In the genomic region with DNA sequence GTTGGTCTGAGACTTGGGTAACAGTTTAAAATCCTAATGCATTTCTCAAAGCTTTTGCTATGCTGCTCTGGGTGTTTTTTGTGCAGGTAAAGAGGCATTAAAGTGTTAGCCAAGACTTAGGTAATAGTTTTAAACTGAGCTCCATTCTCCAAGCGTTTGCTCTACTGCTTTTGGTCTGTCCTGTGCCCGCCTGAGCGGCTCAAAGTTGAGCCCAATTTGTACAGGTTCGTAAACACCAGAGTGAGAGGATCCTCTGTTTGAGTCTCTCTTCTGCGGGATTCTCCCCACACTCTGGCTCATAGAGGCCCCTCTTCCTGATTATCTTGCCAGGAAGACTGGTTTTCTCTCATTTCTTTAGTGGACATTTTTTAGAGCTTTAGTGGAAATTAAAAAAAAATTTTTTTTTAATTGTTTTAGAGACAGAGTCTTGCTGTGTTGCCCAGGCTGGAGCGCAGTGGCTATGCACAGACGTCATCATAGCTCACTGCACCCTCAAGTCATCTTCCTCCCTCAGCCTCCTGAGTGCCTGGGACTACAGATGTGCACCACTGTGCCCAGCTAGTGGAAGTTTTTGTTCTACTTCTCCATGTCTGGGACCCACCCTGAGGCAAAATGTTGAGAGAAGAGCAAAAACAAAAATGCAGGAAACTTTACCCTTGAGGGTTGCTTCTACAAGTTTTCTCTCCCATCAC, we compare ENCODE assay signal across 28 cellular contexts.
"Had no signal": no experiment of that assay in that cellular context is flagged by ENCODE, and none has a peak within 500 bp of the region (broad histone marks: within the 10 kb centered on the region; RNA-seq: fewer than 3 reads in every experiment).

No MANE protein-coding gene starts in this region.

- H3K36me3 ChIP-seq: adrenal gland had no signal

- H3K27me3 ChIP-seq: adrenal gland, body of pancreas, dorsolateral prefrontal cortex had no signal

- H3K9me3 Mint-ChIP-seq: activated naive CD4-positive, alpha-beta T cell treated with anti-CD3 and anti-CD28 coated beads, Interleukin-2, amount 50 U/mL, for 24 hours; dendritic cell treated with granulocyte-macrophage colony-stimulating factor and Interleukin-4, amounts not matched to agents 40 ng/mL and 50 ng/mL, for 4 days had no signal

- H3K27ac ChIP-seq: adrenal gland, body of pancreas, coronary artery had no signal

- H3K27ac Mint-ChIP-seq: activated CD4-positive, alpha-beta memory T cell treated with anti-CD3 and anti-CD28 coated beads, Interleukin-2, amount 10 ng/mL, durations not matched to agents 7 days and 5 days; activated CD4-positive, alpha-beta T cell treated with anti-CD3 and anti-CD28 coated beads, Interleukin-2, amount 10 ng/mL, durations not matched to agents 7 days and 5 days; activated naive CD4-positive, alpha-beta T cell treated with anti-CD3 and anti-CD28 coated beads for 36 hours; activated naive CD4-positive, alpha-beta T cell treated with anti-CD3 and anti-CD28 coated beads, Interleukin-2, amount 50 U/mL, for 24 hours; activated naive CD8-positive, alpha-beta T cell treated with anti-CD3 and anti-CD28 coated beads for 36 hours; activated naive CD8-positive, alpha-beta T cell treated with anti-CD3 and anti-CD28 coated beads, Interleukin-2, amount 50 U/mL, for 24 hours; activated T-helper 1 cell treated with anti-CD3 and anti-CD28 coated beads, Interleukin-12 subunit alpha, Interleukin-12 subunit beta, Interleukin-2, Interleukin-4 antibody, amounts not matched to agents 30 ng/mL and 10 ng/mL and 1 ng/mL, durations not matched to agents 14 hours and 24 hours and 36 hours; activated T-helper 2 cell treated with anti-CD3 and anti-CD28 coated beads, Interferon-gamma antibody, Interleukin-2, Interleukin-4, amounts not matched to agents 10 μg/mL and 5 μg/mL and 100 μg/mL, durations not matched to agents 14 hours and 24 hours and 36 hours; dendritic cell treated with granulocyte-macrophage colony-stimulating factor and Interleukin-4, amounts not matched to agents 40 ng/mL and 50 ng/mL, for 4 days; endodermal cell had no signal

- ATAC-seq: activated naive CD8-positive, alpha-beta T cell treated with anti-CD3 and anti-CD28 coated beads, Interleukin-2, amount 50 U/mL, for 24 hours; activated T-cell treated with anti-CD3 and anti-CD28 coated beads, Interleukin-2, amount 50 U/mL, for 4 hours; body of pancreas; esophagus mucosa had no signal

- DNase-seq: activated CD4-positive, alpha-beta memory T cell treated with anti-CD3 and anti-CD28 coated beads, Interleukin-2, amount 10 ng/mL, durations not matched to agents 7 days and 5 days; activated CD4-positive, alpha-beta T cell treated with anti-CD3 and anti-CD28 coated beads for 1 hour; activated CD4-positive, alpha-beta T cell treated with anti-CD3 and anti-CD28 coated beads for 4 hours; activated CD4-positive, alpha-beta T cell treated with anti-CD3 and anti-CD28 coated beads, Interleukin-2, amount 10 ng/mL, durations not matched to agents 7 days and 5 days; activated CD4-positive, alpha-beta T cell treated with anti-CD3 and anti-CD28 coated beads, Interleukin-2, amount 50 U/mL, for 4 hours; activated effector memory CD4-positive, alpha-beta T cell treated with anti-CD3 and anti-CD28 coated beads, Interleukin-2, amount 50 U/mL, for 16 hours; activated naive CD4-positive, alpha-beta T cell treated with anti-CD3 and anti-CD28 coated beads for 36 hours; activated naive CD8-positive, alpha-beta T cell treated with anti-CD3 and anti-CD28 coated beads for 36 hours; activated naive CD8-positive, alpha-beta T cell treated with anti-CD3 and anti-CD28 coated beads, Interleukin-2, amount 50 U/mL, for 24 hours; activated T-cell treated with anti-CD3 and anti-CD28 coated beads, Interleukin-2, amount 50 U/mL, for 4 hours; adrenal gland; amygdala; aorta; body of pancreas; caudate nucleus; cerebellar nuclear complex; dorsolateral prefrontal cortex; effector memory CD4-positive, alpha-beta T cell; endodermal cell; foreskin fibroblast; head of caudate nucleus; T-helper 2 cell had no signal

- H3K9me3 ChIP-seq: adrenal gland, body of pancreas had no signal

- H3K4me1 Mint-ChIP-seq: activated CD4-positive, alpha-beta memory T cell treated with anti-CD3 and anti-CD28 coated beads, Interleukin-2, amount 10 ng/mL, durations not matched to agents 7 days and 5 days; activated naive CD8-positive, alpha-beta T cell treated with anti-CD3 and anti-CD28 coated beads, Interleukin-2, amount 50 U/mL, for 24 hours; endodermal cell had no signal

- H3K4me3 Mint-ChIP-seq: activated CD4-positive, alpha-beta memory T cell treated with anti-CD3 and anti-CD28 coated beads, Interleukin-2, amount 10 ng/mL, durations not matched to agents 7 days and 5 days; activated CD4-positive, alpha-beta T cell treated with anti-CD3 and anti-CD28 coated beads, Interleukin-2, amount 10 ng/mL, durations not matched to agents 7 days and 5 days; activated naive CD4-positive, alpha-beta T cell treated with anti-CD3 and anti-CD28 coated beads for 36 hours; activated naive CD4-positive, alpha-beta T cell treated with anti-CD3 and anti-CD28 coated beads, Interleukin-2, amount 50 U/mL, for 24 hours; activated naive CD8-positive, alpha-beta T cell treated with anti-CD3 and anti-CD28 coated beads for 36 hours; activated naive CD8-positive, alpha-beta T cell treated with anti-CD3 and anti-CD28 coated beads, Interleukin-2, amount 50 U/mL, for 24 hours; activated T-cell treated with anti-CD3 and anti-CD28 coated beads, Interleukin-2, amount 50 U/mL, for 4 hours; activated T-helper 1 cell treated with anti-CD3 and anti-CD28 coated beads, Interleukin-12 subunit alpha, Interleukin-12 subunit beta, Interleukin-2, Interleukin-4 antibody, amounts not matched to agents 30 ng/mL and 10 ng/mL and 1 ng/mL, durations not matched to agents 14 hours and 24 hours and 36 hours; dendritic cell treated with granulocyte-macrophage colony-stimulating factor and Interleukin-4, amounts not matched to agents 40 ng/mL and 50 ng/mL, for 4 days; endodermal cell had no signal

- H3K4me1 ChIP-seq: adrenal gland, body of pancreas had no signal

- H3K4me3 ChIP-seq: adrenal gland, body of pancreas, coronary artery, dorsolateral prefrontal cortex had no signal

- H3K27me3 Mint-ChIP-seq: activated CD4-positive, alpha-beta memory T cell treated with anti-CD3 and anti-CD28 coated beads, Interleukin-2, amount 10 ng/mL, durations not matched to agents 7 days and 5 days; activated CD4-positive, alpha-beta T cell treated with anti-CD3 and anti-CD28 coated beads, Interleukin-2, amount 10 ng/mL, durations not matched to agents 7 days and 5 days; activated naive CD4-positive, alpha-beta T cell treated with anti-CD3 and anti-CD28 coated beads, Interleukin-2, amount 50 U/mL, for 24 hours; activated naive CD8-positive, alpha-beta T cell treated with anti-CD3 and anti-CD28 coated beads for 36 hours; activated naive CD8-positive, alpha-beta T cell treated with anti-CD3 and anti-CD28 coated beads, Interleukin-2, amount 50 U/mL, for 24 hours; dendritic cell treated with granulocyte-macrophage colony-stimulating factor and Interleukin-4, amounts not matched to agents 40 ng/mL and 50 ng/mL, for 4 days had no signal
